In the genomic region with DNA sequence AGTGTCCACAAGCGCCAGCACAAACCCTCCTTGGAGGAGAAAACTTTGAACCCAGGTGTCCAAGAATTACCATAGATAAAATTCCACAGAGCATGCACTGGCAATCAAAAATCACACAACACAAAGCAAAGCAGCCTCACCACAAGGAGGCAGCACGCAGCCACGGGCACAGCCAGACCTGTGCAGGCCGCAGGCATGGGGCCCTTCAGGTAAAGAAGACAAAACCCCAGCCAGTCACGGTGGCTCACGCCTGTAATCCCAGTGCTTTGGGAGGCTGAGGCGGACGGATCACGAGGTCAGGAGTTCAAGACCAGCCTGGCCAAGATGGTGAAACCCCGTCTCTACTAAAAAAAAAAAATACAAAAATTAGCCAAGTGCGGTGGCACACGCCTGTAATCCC, we compare ENCODE assay signal across 1 cellular context.
TF ChIP-seq lines count a peak whose summit lies in the region.

No MANE protein-coding gene starts in this region.

TF ChIP-seq in HEK293, 187 proteins besides CTCF, POLR2A, EP300 and RAD21 (continued from another document):
- TF ChIP-seq KLF9 (tag by site-specific recombination; IDR thresholded peaks at IDR 0.05; ENCODE audit: low read depth), result 0 out of 2 replicates have a peak, but pooled peaks have one; percentile 22
- peak; percentile 21; the same call in 1 of the 2 replicates for TF ChIP-seq SP3 (tag by site-specific recombination; IDR thresholded peaks at IDR 0.05)
- peak; percentile 49; the same call in 1 of the 2 replicates for TF ChIP-seq ZBTB8A (tag by site-specific recombination; IDR thresholded peaks at IDR 0.05)
- TF ChIP-seq GLIS1 (tag by site-specific recombination; IDR thresholded peaks at IDR 0.05), result peak; percentile 52; the same call in 1 of the 2 replicates
- TF ChIP-seq ZNF654 (tag by site-specific recombination; IDR thresholded peaks at IDR 0.05; ENCODE audit: low read depth), result peak; percentile 79
- TF ChIP-seq KLF8 (tag by site-specific recombination; IDR thresholded peaks at IDR 0.05), result peak; percentile 72
- TF ChIP-seq PATZ1 (tag by site-specific recombination; IDR thresholded peaks at IDR 0.05), result 0 out of 2 replicates have a peak, but pooled peaks have one; percentile 45
- TF ChIP-seq ZSCAN23 (tag by site-specific recombination; IDR thresholded peaks at IDR 0.05), result 0 out of 2 replicates have a peak, but pooled peaks have one; percentile 57
- peak; percentile 78 for TF ChIP-seq ZNF600 (tag by site-specific recombination; IDR thresholded peaks at IDR 0.05)
- peak; percentile 65; the same call in 1 of the 2 replicates for TF ChIP-seq ZNF391 (tag by site-specific recombination; IDR thresholded peaks at IDR 0.05; ENCODE audit: borderline replicate concordance, low read depth)
- TF ChIP-seq ZNF76 (tag by site-specific recombination; IDR thresholded peaks at IDR 0.05; ENCODE audit: borderline replicate concordance, low read depth), result peak; percentile 39; the same call in 1 of the 2 replicates
- TF ChIP-seq ZNF639 (tag by site-specific recombination; IDR thresholded peaks at IDR 0.05), result 0 out of 2 replicates have a peak, but pooled peaks have one; percentile 52
- TF ChIP-seq SP7 (tag by site-specific recombination; IDR thresholded peaks at IDR 0.05), result peak; percentile 64
- peak; percentile 40; the same call in 1 of the 2 replicates for TF ChIP-seq ZIC2 (tag by site-specific recombination; IDR thresholded peaks at IDR 0.05)
